ENCODE assay signal across 9 cellular contexts in the genomic region with DNA sequence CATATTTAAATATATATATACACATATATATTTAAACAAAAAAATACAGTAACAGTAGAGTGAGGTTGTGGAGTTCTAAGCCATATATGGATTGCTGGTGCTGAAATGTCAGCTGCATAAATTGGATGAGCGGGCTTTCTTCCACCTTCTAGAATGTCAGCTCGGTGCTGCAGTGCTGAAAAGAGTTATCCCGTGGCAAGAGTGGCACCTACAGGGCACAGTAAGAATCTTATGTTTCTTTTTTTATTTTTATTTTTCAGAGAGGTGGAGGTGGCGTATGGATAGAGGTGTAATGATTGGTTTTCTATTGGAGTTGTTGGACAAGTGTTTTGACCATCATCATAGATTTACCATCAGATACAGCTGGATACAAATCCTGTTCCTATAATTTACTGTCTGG.
A peak's percentile ranks its signal among the peaks of the same experiment; 100 is the strongest.
DNase-seq lines count a peak whose midpoint lies in the region; ATAC-seq, FAIRE-seq and TF ChIP-seq lines count a peak whose summit lies in the region.
"Had no signal": no experiment of that assay in that cellular context is flagged by ENCODE, and none has a peak within 500 bp of the region (broad histone marks: within the 10 kb centered on the region; RNA-seq: fewer than 3 reads in every experiment).

No MANE protein-coding gene starts in this region.

- no peak for ATAC-seq in activated CD4-positive, CD25-positive, alpha-beta regulatory T cell treated with anti-CD3 and anti-CD28 coated beads, Interleukin-2, amount 50 U/mL, for 24 hours

- H3K4me3 Mint-ChIP-seq in activated CD4-positive, alpha-beta T cell treated with anti-CD3 and anti-CD28 coated beads, Interleukin-2, amount 10 ng/mL, durations not matched to agents 7 days and 5 days: no peak overlapping the region
- no peak overlapping the region for H3K4me3 Mint-ChIP-seq in osteocyte (ENCODE audit: unreplicated experiment)

- H3K27ac Mint-ChIP-seq in activated CD4-positive, alpha-beta T cell treated with anti-CD3 and anti-CD28 coated beads, Interleukin-2, amount 10 ng/mL, durations not matched to agents 7 days and 5 days: no peak overlapping the region
- H3K27ac Mint-ChIP-seq in osteocyte (ENCODE audit: unreplicated experiment): no peak overlapping the region

- H3K9me3 Mint-ChIP-seq in activated CD4-positive, alpha-beta T cell treated with anti-CD3 and anti-CD28 coated beads, Interleukin-2, amount 10 ng/mL, durations not matched to agents 7 days and 5 days: no peaks in the 10 kb centered on the region
- no peaks in the 10 kb centered on the region for H3K9me3 Mint-ChIP-seq in osteocyte (ENCODE audit: unreplicated experiment)

- TF ChIP-seq CTCF in osteocyte (IDR thresholded peaks at IDR 0.05): peak; percentile 68

- peak; percentile 9 for DNase-seq in activated CD4-positive, alpha-beta T cell treated with anti-CD3 and anti-CD28 coated beads, Interleukin-2, amount 10 ng/mL, durations not matched to agents 7 days and 5 days
- DNase-seq in activated CD4-positive, alpha-beta T cell treated with anti-CD3 and anti-CD28 coated beads, Interleukin-2, amount 50 U/mL, for 48 hours: no peak
- DNase-seq in NCI-H1092 treated with DMSO at 0.1 percent for 48 hours (lab: John Stamatoyannopoulos, UW): peak; percentile 88
- DNase-seq in SKM-1 treated with dmso at 0.1 percent for 144 hours (lab: John Stamatoyannopoulos, UW; ENCODE audit: unreplicated experiment): peak; percentile 52
- peak in 1 of 2 donors; percentile 12 for DNase-seq in frontal cortex (ENCODE audit: low spot score in 2 of 2)
- DNase-seq in osteocyte (ENCODE audit: extremely low spot score, unreplicated experiment): no peak
- DNase-seq in effector CD8-positive, alpha-beta T cell (lab: John Stamatoyannopoulos, UW): no peak

- H3K36me3 Mint-ChIP-seq in activated CD4-positive, alpha-beta T cell treated with anti-CD3 and anti-CD28 coated beads, Interleukin-2, amount 10 ng/mL, durations not matched to agents 7 days and 5 days (ENCODE audit: low read depth): no peaks in the 10 kb centered on the region
- no peaks in the 10 kb centered on the region for H3K36me3 Mint-ChIP-seq in osteocyte (ENCODE audit: unreplicated experiment)

- peaks cover 6% of the 10 kb centered on the region for H3K4me1 Mint-ChIP-seq in activated CD4-positive, alpha-beta T cell treated with anti-CD3 and anti-CD28 coated beads, Interleukin-2, amount 10 ng/mL, durations not matched to agents 7 days and 5 days
- peaks cover 4% of the 10 kb centered on the region for H3K4me1 Mint-ChIP-seq in osteocyte (ENCODE audit: unreplicated experiment)

- H3K27me3 Mint-ChIP-seq in activated CD4-positive, alpha-beta T cell treated with anti-CD3 and anti-CD28 coated beads, Interleukin-2, amount 10 ng/mL, durations not matched to agents 7 days and 5 days: peaks cover 2% of the 10 kb centered on the region
- peaks cover 27% of the 10 kb centered on the region for H3K27me3 Mint-ChIP-seq in osteocyte (ENCODE audit: unreplicated experiment)

- FAIRE-seq in frontal cortex (lab: Jason Lieb, UNC): peak; percentile 74
- FAIRE-seq: G401.6 had no signal

- POLR2A ChIA-PET in activated CD4-positive, alpha-beta T cell treated with anti-CD3 and anti-CD28 coated beads, Interleukin-2, amount 10 ng/mL, durations not matched to agents 7 days and 5 days (lab: Charles Lee): no interaction called here

- CTCF ChIA-PET in activated CD4-positive, alpha-beta T cell treated with anti-CD3 and anti-CD28 coated beads, Interleukin-2, amount 10 ng/mL, durations not matched to agents 7 days and 5 days (lab: Charles Lee): interaction anchor here (1.0 kb wide), 1 partner anchor 15 kb away, joined by 3 read pairs; no protein-coding TSS in a partner anchor

Comparison
In these comparisons a context has a peak if more than half of its experiments do, and no peak if none do; other contexts are left out.
1. DNase-seq: peak in activated CD4-positive, alpha-beta T cell treated with anti-CD3 and anti-CD28 coated beads, Interleukin-2, amount 10 ng/mL, durations not matched to agents 7 days and 5 days (single experiment), NCI-H1092 treated with DMSO at 0.1 percent for 48 hours (single experiment) and SKM-1 treated with dmso at 0.1 percent for 144 hours (single experiment); none in activated CD4-positive, alpha-beta T cell treated with anti-CD3 and anti-CD28 coated beads, Interleukin-2, amount 50 U/mL, for 48 hours (0 of 2), osteocyte (single experiment) and effector CD8-positive, alpha-beta T cell (single experiment).